8 cellular contexts compared by ENCODE assay signal in genomic region chr7:43612599-43613589, GRCh38. TPM values are rescaled to one million over a fixed set of nuclear protein-coding genes. Genes with fewer than 3 reads are reported as not detected.
DNase-seq lines count a peak whose midpoint lies in the region; ATAC-seq and TF ChIP-seq lines count a peak whose summit lies in the region.
"Had no signal": no experiment of that assay in that cellular context is flagged by ENCODE, and none has a peak within 500 bp of the region (broad histone marks: within the 10 kb centered on the region; RNA-seq: fewer than 3 reads in every experiment).

No MANE protein-coding gene starts in this region.

- DNase-seq in smooth muscle cell (lab: John Stamatoyannopoulos, UW; ENCODE audit: unreplicated experiment) (no peak), endodermal cell (no peak), islet precursor cell (no peak), NCI-H345 (lab: John Stamatoyannopoulos, UW) (no peak)

- no peaks in the 10 kb centered on the region for H3K79me2 ChIP-seq in smooth muscle cell (ENCODE audit: low read depth)

- no peak overlapping the region for H2AFZ ChIP-seq in smooth muscle cell (ENCODE audit: low read depth)

- peaks cover 40% of the 10 kb centered on the region for H3K36me3 Mint-ChIP-seq in endodermal cell (ENCODE audit: low read depth)

- H3K27ac Mint-ChIP-seq in endodermal cell = no peak overlapping the region

- H3F3A ChIP-seq in smooth muscle cell (ENCODE audit: low read depth) = peaks cover 4% of the 10 kb centered on the region

- H3K36me3 ChIP-seq in smooth muscle cell (ENCODE audit: low read depth) (no peaks in the 10 kb centered on the region), endodermal cell (ENCODE audit: control insufficient read depth, insufficient read depth, low read length) (peaks cover 42% of the 10 kb centered on the region)

- H3K4me1 ChIP-seq in smooth muscle cell (ENCODE audit: low read depth) (no peaks in the 10 kb centered on the region), endodermal cell (ENCODE audit: control insufficient read depth, insufficient read depth, low read length) (no peaks in the 10 kb centered on the region)

- H3K4me3 ChIP-seq in smooth muscle cell (no peak overlapping the region), endodermal cell (ENCODE audit: low read length) (no peak overlapping the region)

- 53% methylated on average over 3 of the region's 3 CpGs for WGBS in smooth muscle cell (ENCODE audit: low lambda C conversion rate)
- WGBS in endodermal cell (ENCODE audit: insufficient coverage in 1 of 2, insufficient read length in 1 of 2), 2 experiments = 97 to 100% methylated on average over 1 to 3 of the region's 3 CpGs

- H3K27me3 Mint-ChIP-seq in endodermal cell (ENCODE audit: insufficient read depth) = no peaks in the 10 kb centered on the region

- no peaks in the 10 kb centered on the region for H3K27me3 ChIP-seq in smooth muscle cell (ENCODE audit: low read depth)
- no peaks in the 10 kb centered on the region for H3K27me3 ChIP-seq in endodermal cell (ENCODE audit: control insufficient read depth, insufficient read depth, low read length, poor library complexity, severe bottlenecking)

- peak overlapping the region; percentile 55 for H3K27ac ChIP-seq in angular gyrus (ENCODE audit: low read depth, low read length)
- peak overlapping the region; percentile 8 for H3K27ac ChIP-seq in smooth muscle cell (ENCODE audit: low read depth)
- no peak overlapping the region for H3K27ac ChIP-seq in endodermal cell (ENCODE audit: low read depth, low read length)

- peak overlapping the region; percentile 5 for H3K4me2 ChIP-seq in smooth muscle cell

- H3K9ac ChIP-seq in smooth muscle cell (ENCODE audit: low read depth) (no peak overlapping the region), endodermal cell (ENCODE audit: extremely low read depth, low read length, poor library complexity, severe bottlenecking) (no peak overlapping the region)

- H3K9me3 ChIP-seq in smooth muscle cell (replicated peaks; ENCODE audit: low read depth) = no peaks in the 10 kb centered on the region
- H3K9me3 ChIP-seq in endodermal cell (ENCODE audit: control insufficient read depth, low read length) = no peaks in the 10 kb centered on the region

- H3K9me3 Mint-ChIP-seq in endodermal cell = no peaks in the 10 kb centered on the region
- H3K9me3 Mint-ChIP-seq: neural crest cell had no signal

- ATAC-seq in GM18867 (IDR thresholded peaks at IDR 0.05; ENCODE audit: unreplicated experiment) = peak; percentile 65
- peak; percentile 85 for ATAC-seq in HG02885 (IDR thresholded peaks at IDR 0.05; ENCODE audit: poor library complexity, unreplicated experiment)

- TF ChIP-seq CTCF in smooth muscle cell (IDR thresholded peaks at IDR 0.05; ENCODE audit: borderline replicate concordance, insufficient read depth, poor library complexity, severe bottlenecking) (no peak), endodermal cell (conservative IDR thresholded peaks at IDR 0.05) (no peak)

- no peak overlapping the region for H3K4me3 Mint-ChIP-seq in endodermal cell
- H3K4me3 Mint-ChIP-seq: neural crest cell had no signal

- H4K20me1 ChIP-seq in smooth muscle cell (ENCODE audit: low read depth) = peaks cover 7% of the 10 kb centered on the region

- H3K4me1 Mint-ChIP-seq in endodermal cell = no peaks in the 10 kb centered on the region

RNA-seq across cellular contexts. Expression of gene STK17A, which starts 30.0 kb away (rescaled TPM):
- total RNA-seq in smooth muscle cell (25.5 and 28.2 TPM in 2 replicates), endodermal cell (10 to 100 TPM; 15.6 to 18.4 TPM)
- polyA plus RNA-seq in smooth muscle cell = 21.0 and 26.8 TPM in 2 replicates
- polyA plus RNA-seq in endodermal cell (2013, experiment 1 of 2) = 10.0 TPM
- polyA plus RNA-seq in endodermal cell (2013, experiment 2 of 2) = 9.3 TPM
